In genomic region chr10:127875916-127876315, GRCh38 we compare ENCODE assay signal across 31 cellular contexts. TPM values are rescaled to one million over a fixed set of nuclear protein-coding genes. Genes with fewer than 3 reads are reported as not detected.
"Had no signal": no experiment of that assay in that cellular context is flagged by ENCODE, and none has a peak within 500 bp of the region (broad histone marks: within the 10 kb centered on the region; RNA-seq: fewer than 3 reads in every experiment).

No MANE protein-coding gene starts in this region.

- H3K9me3 ChIP-seq: pancreas, psoas muscle, right lobe of liver, sigmoid colon, stomach, thoracic aorta, thyroid gland, tibial nerve, upper lobe of left lung, uterus had no signal

- H3K27me3 ChIP-seq: neural progenitor cell, pancreas, right lobe of liver, sigmoid colon, thyroid gland, tibial nerve, upper lobe of left lung, uterus had no signal

- H3K36me3 ChIP-seq: neural progenitor cell, pancreas, right lobe of liver, sigmoid colon, stomach, thoracic aorta, thyroid gland, tibial nerve, upper lobe of left lung, uterus had no signal

- H3K27ac ChIP-seq: neural progenitor cell, pancreas, psoas muscle, right lobe of liver, sigmoid colon, stomach, thoracic aorta, thyroid gland, tibial nerve, upper lobe of left lung, uterus had no signal

- H2AFZ ChIP-seq: neural progenitor cell had no signal

- DNase-seq: naive thymus-derived CD4-positive, alpha-beta T cell; natural killer cell; occipital lobe; pancreas; psoas muscle; right cardiac atrium; right lobe of liver; sigmoid colon; small intestine; stimulated activated CD4-positive, alpha-beta T cell treated with anti-CD3 and anti-CD28 coated beads, Interleukin-15, amount 100 ng/mL, for 24 hours; stimulated activated CD4-positive, alpha-beta T cell treated with anti-CD3 and anti-CD28 coated beads, Interleukin-2, amount 100 ng/mL, for 24 hours; stimulated activated CD4-positive, alpha-beta T cell treated with anti-CD3 and anti-CD28 coated beads, Interleukin-2, amount 100 ng/mL, for 48 hours; stimulated activated CD4-positive, alpha-beta T cell treated with anti-CD3 and anti-CD28 coated beads, Interleukin-4, amount 100 ng/mL, for 24 hours; stimulated activated naive B cell treated with anti-CD40 and anti-IgM and Interleukin-4, amounts not matched to agents 10 μg/mL and 1 μg/mL and 100 μg/mL, for 72 hours; stimulated activated naive CD4-positive, alpha-beta T cell treated with Interleukin-2 at 50 U/mL for 16 hours; stomach; thyroid gland; upper lobe of left lung; uterus had no signal

- FAIRE-seq: pancreas, small intestine had no signal

- H3K4me1 ChIP-seq: neural progenitor cell, pancreas, psoas muscle, sigmoid colon, thyroid gland had no signal

- H3K9ac ChIP-seq: neural progenitor cell had no signal

- H3K4me2 ChIP-seq: neural progenitor cell had no signal

- H3K27me3 Mint-ChIP-seq: progenitor cell of endocrine pancreas had no signal

- H3K4me3 Mint-ChIP-seq: naive thymus-derived CD4-positive, alpha-beta T cell; natural killer cell; nephron; neural progenitor cell; stimulated activated effector memory CD8-positive, alpha-beta T cell treated with anti-CD3 and anti-CD28 coated beads, Interleukin-12 subunit alpha, Interleukin-12 subunit beta, amount 100 ng/mL, for 72 hours; stimulated activated naive B cell treated with anti-CD40 and anti-IgM and Interleukin-4, amounts not matched to agents 10 μg/mL and 1 μg/mL and 100 μg/mL, for 72 hours; stimulated activated naive CD8-positive, alpha-beta T cell treated with anti-CD3 and anti-CD28 coated beads, Interleukin-15, Interleukin-2, amounts not matched to agents 100 ng/mL and 50 ng/mL, for 24 hours had no signal

- H3K36me3 Mint-ChIP-seq: naive thymus-derived CD4-positive, alpha-beta T cell; natural killer cell; neural progenitor cell; stimulated activated effector memory CD8-positive, alpha-beta T cell treated with anti-CD3 and anti-CD28 coated beads, Interleukin-12 subunit alpha, Interleukin-12 subunit beta, amount 100 ng/mL, for 72 hours; stimulated activated naive B cell treated with anti-CD40 and anti-IgM and Interleukin-4, amounts not matched to agents 10 μg/mL and 1 μg/mL and 100 μg/mL, for 72 hours had no signal

- H3K9me3 Mint-ChIP-seq: natural killer cell; stimulated activated effector memory CD8-positive, alpha-beta T cell treated with anti-CD3 and anti-CD28 coated beads, Interleukin-12 subunit alpha, Interleukin-12 subunit beta, amount 100 ng/mL, for 72 hours; stimulated activated naive B cell treated with anti-CD40 and anti-IgM and Interleukin-4, amounts not matched to agents 10 μg/mL and 1 μg/mL and 100 μg/mL, for 72 hours; stimulated activated naive CD8-positive, alpha-beta T cell treated with anti-CD3 and anti-CD28 coated beads, Interleukin-15, Interleukin-2, amounts not matched to agents 100 ng/mL and 50 ng/mL, for 24 hours had no signal

- H3K27ac Mint-ChIP-seq: naive thymus-derived CD4-positive, alpha-beta T cell; natural killer cell; nephron; neural progenitor cell; progenitor cell of endocrine pancreas; stimulated activated effector memory CD8-positive, alpha-beta T cell treated with anti-CD3 and anti-CD28 coated beads, Interleukin-12 subunit alpha, Interleukin-12 subunit beta, amount 100 ng/mL, for 72 hours; stimulated activated naive B cell treated with anti-CD40 and anti-IgM and Interleukin-4, amounts not matched to agents 10 μg/mL and 1 μg/mL and 100 μg/mL, for 72 hours; stimulated activated naive CD8-positive, alpha-beta T cell treated with anti-CD3 and anti-CD28 coated beads, Interleukin-15, Interleukin-2, amounts not matched to agents 100 ng/mL and 50 ng/mL, for 24 hours had no signal

- H3K4me3 ChIP-seq: neural progenitor cell, pancreas, psoas muscle, right lobe of liver, sigmoid colon, stomach, thoracic aorta, thyroid gland, tibial nerve, upper lobe of left lung, uterus had no signal

RNA-seq across cellular contexts. Expression of gene CLRN3, which starts 16.8 kb away (rescaled TPM):
- total RNA-seq: naive thymus-derived CD4-positive, alpha-beta T cell; natural killer cell; osteoblast; psoas muscle; right cardiac atrium; sigmoid colon; subcutaneous adipose tissue; temporal lobe; thoracic aorta; thyroid gland; tibial nerve; uterus had no signal
- polyA plus RNA-seq: naive thymus-derived CD4-positive, alpha-beta T cell; neural cell; right cardiac atrium; urinary bladder had no signal
